14 cellular contexts compared by ENCODE assay signal in genomic region chr3:187963003-187963676, GRCh38.
DNase-seq lines count a peak whose midpoint lies in the region; ATAC-seq and TF ChIP-seq lines count a peak whose summit lies in the region.
"Had no signal": no experiment of that assay in that cellular context is flagged by ENCODE, and none has a peak within 500 bp of the region (broad histone marks: within the 10 kb centered on the region; RNA-seq: fewer than 3 reads in every experiment).

No MANE protein-coding gene starts in this region.

- H3K4me3 ChIP-seq in BLaER1 treated with 17β-estradiol and CSF1 and Interleukin-3, amounts not matched to agents 10 nM and 100 nM, result no peak overlapping the region
- H3K4me3 ChIP-seq in SU-DHL-6 (ENCODE audit: insufficient read depth, low read length, poor library complexity, severe bottlenecking) (peak overlapping the region; percentile 21), lung (no peak overlapping the region), left lung (no peak overlapping the region)
- H3K4me3 ChIP-seq: SK-N-MC had no signal

- peaks cover 67 to 100% (median 99%) of the 10 kb centered on the region in 10 experiments for H3K4me1 ChIP-seq in BLaER1 treated with 17β-estradiol and CSF1 and Interleukin-3, amounts not matched to agents 10 nM and 100 nM
- H3K4me1 ChIP-seq in lung (ENCODE audit: control insufficient read depth in 2 of 2, insufficient read depth in 2 of 2, low read length in 2 of 2), result peaks cover 0 to 25% of the 10 kb centered on the region in 2 donors
- H3K4me1 ChIP-seq in left lung, result peaks cover 0 to 67% of the 10 kb centered on the region in 2 donors

- peaks cover 24% of the 10 kb centered on the region for H3K79me2 ChIP-seq in SU-DHL-6 (ENCODE audit: insufficient read depth, low read length)

- peak overlapping the region; percentile 38 to 84 (median 75) for H3K4me2 ChIP-seq in BLaER1 treated with 17β-estradiol and CSF1 and Interleukin-3, amounts not matched to agents 10 nM and 100 nM
- H3K4me2 ChIP-seq in SU-DHL-6 (ENCODE audit: low read depth, low read length, poor library complexity, severe bottlenecking), result peak overlapping the region; percentile 89

- WGBS in lung, 2 donors, result 68 to 82% methylated on average over 5 of the region's 5 CpGs

- H3K9me3 ChIP-seq in BLaER1 treated with 17β-estradiol and CSF1 and Interleukin-3, amounts not matched to agents 10 nM and 100 nM (replicated peaks in 1 of 11), result no peaks in the 10 kb centered on the region
- H3K9me3 ChIP-seq in SU-DHL-6 (ENCODE audit: insufficient read depth, low read length) (no peaks in the 10 kb centered on the region), lung (ENCODE audit: control insufficient read depth in 2 of 2, insufficient read depth in 1 of 2, low read length in 1 of 2) (no peaks in the 10 kb centered on the region), left lung (no peaks in the 10 kb centered on the region)

- intact Hi-C loops in left lung (cut with DNase I), result no loop called here

- peaks cover 79% of the 10 kb centered on the region for H3F3A ChIP-seq in SU-DHL-6 (ENCODE audit: insufficient read depth)

- H2AFZ ChIP-seq in SU-DHL-6 (ENCODE audit: low read depth, low read length, severe bottlenecking), result no peak overlapping the region

- H4K20me1 ChIP-seq in BLaER1 treated with 17β-estradiol and CSF1 and Interleukin-3, amounts not matched to agents 10 nM and 100 nM, result no peaks in the 10 kb centered on the region
- H4K20me1 ChIP-seq in SU-DHL-6 (ENCODE audit: low read depth, low read length), result no peaks in the 10 kb centered on the region

- H3K27ac ChIP-seq in BLaER1 treated with 17β-estradiol and CSF1 and Interleukin-3, amounts not matched to agents 10 nM and 100 nM, result peak overlapping the region in 9 of 11 experiments; percentile 45 to 98 (median 77); a peak in 18 of 22 replicates
- H3K27ac ChIP-seq in SU-DHL-6 (ENCODE audit: low read depth, low read length) (peak overlapping the region; percentile 100), lung (ENCODE audit: low read depth in 1 of 2, low read length in 1 of 2) (peak overlapping the region; percentile 48 to 78), left lung (peak overlapping the region in 1 of 2 donors; percentile 72)
- H3K27ac ChIP-seq: SK-N-MC, WERI-Rb-1 had no signal

- DNase-seq in lung (ENCODE audit: low spot score) (no peak), left lung (no peak)
- DNase-seq: endodermal cell; KBM-7; NCI-H2081; NCI-H82; stimulated activated CD4-positive, alpha-beta T cell treated with anti-CD3 and anti-CD28 coated beads, Interleukin-2, amount 100 ng/mL, for 48 hours; WERI-Rb-1 had no signal

- no peaks in the 10 kb centered on the region for H3K36me3 ChIP-seq in BLaER1 treated with 17β-estradiol and CSF1 and Interleukin-3, amounts not matched to agents 10 nM and 100 nM
- H3K36me3 ChIP-seq in SU-DHL-6 (ENCODE audit: low read length) (0 out of 2 replicates have a peak, but pooled peaks cover 4% of the 10 kb centered on the region), lung (ENCODE audit: control insufficient read depth in 2 of 2, insufficient read depth in 2 of 2, low read length in 2 of 2) (no peaks in the 10 kb centered on the region), left lung (no peaks in the 10 kb centered on the region)
- H3K36me3 ChIP-seq: WERI-Rb-1 had no signal

- H3K9ac ChIP-seq in BLaER1 treated with 17β-estradiol and CSF1 and Interleukin-3, amounts not matched to agents 10 nM and 100 nM, result peak overlapping the region in 9 of 11 experiments; percentile 13 to 78 (median 61); a peak in 17 of 22 replicates
- H3K9ac ChIP-seq in SU-DHL-6 (ENCODE audit: low read length), result peak overlapping the region; percentile 66

- no peaks in the 10 kb centered on the region for H3K27me3 ChIP-seq in BLaER1 treated with 17β-estradiol and CSF1 and Interleukin-3, amounts not matched to agents 10 nM and 100 nM
- H3K27me3 ChIP-seq in SU-DHL-6 (ENCODE audit: low read length), result no peaks in the 10 kb centered on the region
- H3K27me3 ChIP-seq in lung (ENCODE audit: control insufficient read depth, insufficient read depth), result no peaks in the 10 kb centered on the region
- no peaks in the 10 kb centered on the region for H3K27me3 ChIP-seq in left lung

- TF ChIP-seq CTCF in SU-DHL-6 (IDR thresholded peaks at IDR 0.05; ENCODE audit: insufficient read depth, low read length, poor library complexity, severe bottlenecking) (no peak), lung (IDR thresholded peaks at IDR 0.05; ENCODE audit: control extremely low read depth, extremely low read depth) (no peak), left lung (IDR thresholded peaks at IDR 0.05) (no peak)

- ATAC-seq in GM21717 (IDR thresholded peaks at IDR 0.05; ENCODE audit: unreplicated experiment), result peak; percentile 67
- no peak for ATAC-seq in lung (ENCODE audit: insufficient read depth, low FRiP score)
- ATAC-seq in left lung, result no peak
- no peak for ATAC-seq in GM19455 (IDR thresholded peaks at IDR 0.05; ENCODE audit: unreplicated experiment)
- no peak for ATAC-seq in GM19351 (IDR thresholded peaks at IDR 0.05; ENCODE audit: unreplicated experiment)

- no peaks in the 10 kb centered on the region for H3K9me2 ChIP-seq in SU-DHL-6 (replicated peaks; ENCODE audit: insufficient read depth, low read length)
